ENCODE assay signal across 29 cellular contexts in the genomic region with DNA sequence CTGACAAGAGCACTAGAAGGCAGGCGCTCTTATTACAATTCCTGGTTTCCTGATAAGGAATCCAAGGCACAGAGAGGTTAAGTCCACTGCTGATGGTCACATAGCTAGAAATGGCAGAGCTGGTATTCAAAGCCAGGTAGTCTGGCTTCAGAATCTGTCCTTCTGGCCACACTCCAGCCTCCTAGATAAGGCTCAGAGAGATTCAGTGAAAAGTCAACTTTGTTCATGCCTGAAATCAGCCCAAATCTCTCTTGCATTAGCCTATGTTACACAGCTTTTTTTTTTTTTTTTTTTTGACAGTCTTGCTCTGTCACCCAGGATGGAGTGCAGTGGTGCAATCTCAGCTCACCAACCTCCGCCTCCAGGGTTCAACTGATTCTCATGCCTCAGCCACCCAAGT.
"Had no signal": no experiment of that assay in that cellular context is flagged by ENCODE, and none has a peak within 500 bp of the region (broad histone marks: within the 10 kb centered on the region; RNA-seq: fewer than 3 reads in every experiment).

No MANE protein-coding gene starts in this region.

- H3K27me3 ChIP-seq: esophagus muscularis mucosa, gastrocnemius medialis had no signal

- H3K27ac Mint-ChIP-seq: activated B cell treated with CpG ODN at 0.5 μM for 24 hours; activated CD8-positive, alpha-beta T cell treated with anti-CD3 and anti-CD28 coated beads for 36 hours; activated naive CD8-positive, alpha-beta T cell; activated T-helper 17 cell treated with anti-CD3 and anti-CD28 coated beads, Interleukin-2, amount 50 U/mL, for 72 hours; effector memory CD8-positive, alpha-beta T cell; T-helper 17 cell; T-helper 2 cell treated with Interferon-gamma antibody and Interleukin-4, amounts not matched to agents 5 μg/mL and 100 μg/mL, for 36 hours had no signal

- H3K27me3 Mint-ChIP-seq: activated T-helper 17 cell treated with anti-CD3 and anti-CD28 coated beads, Interleukin-2, amount 50 U/mL, for 72 hours had no signal

- H3K4me3 ChIP-seq: esophagus muscularis mucosa, gastrocnemius medialis had no signal

- H3K27ac ChIP-seq: esophagus muscularis mucosa, foreskin keratinocyte, gastrocnemius medialis, WERI-Rb-1 had no signal

- H3K36me3 ChIP-seq: esophagus muscularis mucosa, gastrocnemius medialis, WERI-Rb-1 had no signal

- H3K4me1 Mint-ChIP-seq: activated B cell treated with CpG ODN at 0.5 μM for 24 hours; activated T-helper 17 cell treated with anti-CD3 and anti-CD28 coated beads, Interleukin-2, amount 50 U/mL, for 72 hours; T-helper 17 cell had no signal

- H3K9me3 Mint-ChIP-seq: activated T-helper 17 cell treated with anti-CD3 and anti-CD28 coated beads, Interleukin-2, amount 50 U/mL, for 72 hours; effector memory CD8-positive, alpha-beta T cell had no signal

- H3K4me1 ChIP-seq: esophagus muscularis mucosa, foreskin keratinocyte, gastrocnemius medialis had no signal

- DNase-seq: activated B cell treated with CpG ODN at 0.5 μM for 24 hours; activated CD4-positive, alpha-beta T cell treated with anti-CD3 and anti-CD28 coated beads for 48 hours; activated CD4-positive, alpha-beta T cell treated with anti-CD3 and anti-CD28 coated beads, Interleukin-2, amount 50 U/mL, for 1 hour; activated CD4-positive, alpha-beta T cell treated with anti-CD3 and anti-CD28 coated beads, Interleukin-2, amount 50 U/mL, for 48 hours; activated CD8-positive, alpha-beta memory T cell treated with anti-CD3 and anti-CD28 coated beads for 24 hours; activated CD8-positive, alpha-beta T cell treated with anti-CD3 and anti-CD28 coated beads for 36 hours; activated effector memory CD4-positive, alpha-beta T cell treated with Interleukin-2 at 50 U/mL for 16 hours; activated gamma-delta T cell treated with Interleukin-2 at 50 U/mL for 16 hours; activated naive CD4-positive, alpha-beta T cell treated with anti-CD3 and anti-CD28 coated beads, Interleukin-2, amount 50 U/mL, for 16 hours; activated naive CD4-positive, alpha-beta T cell treated with Interleukin-2 at 50 U/mL for 16 hours; activated T-cell treated with anti-CD3 and anti-CD28 coated beads, Interleukin-2, amount 50 U/mL, for 4 hours; amniotic stem cell; anterior cingulate cortex; caudate nucleus; cortex of kidney; dermis blood vessel endothelial cell; effector CD4-positive, alpha-beta T cell; effector memory CD8-positive, alpha-beta T cell; erythroblast; foreskin keratinocyte; gastrocnemius medialis; T-helper 1 cell; T-helper 17 cell; T1000; WERI-Rb-1 had no signal

- H3K4me3 Mint-ChIP-seq: activated B cell treated with CpG ODN at 0.5 μM for 24 hours; activated CD8-positive, alpha-beta T cell treated with anti-CD3 and anti-CD28 coated beads for 36 hours; activated naive CD8-positive, alpha-beta T cell; activated T-cell treated with anti-CD3 and anti-CD28 coated beads, Interleukin-2, amount 50 U/mL, for 4 hours; activated T-helper 17 cell treated with anti-CD3 and anti-CD28 coated beads, Interleukin-2, amount 50 U/mL, for 72 hours; effector memory CD8-positive, alpha-beta T cell; T-helper 17 cell; T-helper 2 cell treated with Interferon-gamma antibody and Interleukin-4, amounts not matched to agents 5 μg/mL and 100 μg/mL, for 36 hours had no signal

- H3K9me3 ChIP-seq: gastrocnemius medialis had no signal
